In the genomic region with DNA sequence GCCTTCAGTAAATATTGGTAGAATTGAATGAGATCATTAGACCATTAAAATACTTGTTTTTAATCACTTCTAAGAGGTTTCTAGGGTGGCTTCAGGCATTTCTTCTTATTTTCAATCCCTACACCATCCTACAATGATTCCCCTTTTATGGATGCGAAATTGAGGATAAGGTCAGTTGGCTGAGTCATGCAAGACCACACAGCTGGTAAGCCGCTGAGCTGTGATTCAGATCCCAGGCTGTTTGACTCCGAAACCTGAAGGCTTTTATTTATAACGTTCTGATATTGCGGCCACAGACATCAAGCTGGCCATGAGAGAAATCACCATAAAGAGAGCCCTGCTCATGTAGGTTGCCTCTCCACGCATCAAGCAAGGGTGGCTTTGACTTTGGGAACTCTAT, we compare ENCODE assay signal across 19 cellular contexts.
DNase-seq lines count a peak whose midpoint lies in the region; ATAC-seq, FAIRE-seq and TF ChIP-seq lines count a peak whose summit lies in the region.
"Had no signal": no experiment of that assay in that cellular context is flagged by ENCODE, and none has a peak within 500 bp of the region (broad histone marks: within the 10 kb centered on the region; RNA-seq: fewer than 3 reads in every experiment).

No MANE protein-coding gene starts in this region.

- H3K36me3 ChIP-seq in fibroblast of lung (ENCODE audit: control insufficient read depth, insufficient read depth, low read length) (no peaks in the 10 kb centered on the region), A673 (ENCODE audit: insufficient read depth, low read length, poor library complexity, severe bottlenecking) (no peaks in the 10 kb centered on the region)
- H3K36me3 ChIP-seq: heart left ventricle, right lobe of liver had no signal

- H3K27ac ChIP-seq in fibroblast of lung (ENCODE audit: insufficient read depth, low read length): no peak overlapping the region
- no peak overlapping the region for H3K27ac ChIP-seq in A673 (ENCODE audit: low read depth, low read length, poor library complexity, severe bottlenecking)
- H3K27ac ChIP-seq: right lobe of liver had no signal

- TF ChIP-seq CTCF in fibroblast of lung (conservative IDR thresholded peaks at IDR 0.05 in 1 of 2, IDR thresholded peaks at IDR 0.05 in 1 of 2; ENCODE audit: low read depth in 1 of 2, low read length in 2 of 2) (no peak), A673 (conservative IDR thresholded peaks at IDR 0.05; ENCODE audit: low read depth, low read length) (no peak)

- no peaks in the 10 kb centered on the region for H3K79me2 ChIP-seq in fibroblast of lung (ENCODE audit: control insufficient read depth, insufficient read depth, low read length)

- no peaks in the 10 kb centered on the region for H3K9me3 ChIP-seq in fibroblast of lung (ENCODE audit: control insufficient read depth, insufficient read depth, low read depth, low read length)
- no peaks in the 10 kb centered on the region for H3K9me3 ChIP-seq in A673 (ENCODE audit: low read depth, low read length, poor library complexity, severe bottlenecking)
- H3K9me3 ChIP-seq: right lobe of liver had no signal

- DNase-seq in EL (peak; percentile 56), RPMI7951 (ENCODE audit: low read depth) (peak; percentile 90), fibroblast of lung (ENCODE audit: low read depth in 2 of 2) (peak; percentile 90 to 92), skeletal muscle cell (ENCODE audit: low read depth) (peak; percentile 49), GM19239 (ENCODE audit: insufficient read length, low spot score) (no peak), NCI-H345 treated with DMSO at 0.1 percent for 48 hours (lab: John Stamatoyannopoulos, UW; ENCODE audit: unreplicated experiment) (no peak), A673 (ENCODE audit: low spot score) (no peak)
- DNase-seq: activated B cell treated with CpG ODN at 0.5 μM for 24 hours; activated CD8-positive, alpha-beta T cell treated with anti-CD3 and anti-CD28 coated beads, Interleukin-2, amount 10 ng/mL, durations not matched to agents 7 days and 5 days; cerebellar nuclear complex; heart left ventricle; NCI-H2081 treated with DMSO at 0.1 percent for 48 hours; nucleus accumbens; right lobe of liver; stimulated activated CD4-positive, alpha-beta T cell treated with anti-CD3 and anti-CD28 coated beads, Interleukin-2, amount 100 ng/mL, for 48 hours had no signal

- no peak overlapping the region for H3K9ac ChIP-seq in fibroblast of lung (ENCODE audit: insufficient read depth, low read length)

- H2AFZ ChIP-seq in fibroblast of lung (ENCODE audit: low read length): no peak overlapping the region

- intact Hi-C loops in A673 (cut with micrococcal nuclease; ENCODE audit: unreplicated experiment): no loop called here

- no peak for FAIRE-seq in GM19239 (lab: Jason Lieb, UNC)
- FAIRE-seq: D721Med, keratinocyte had no signal

- no TSS peak for BruUV-seq in A673 (replicated peaks; lab: Mats Ljungman, UMichigan)

- H3K27me3 ChIP-seq in fibroblast of lung (ENCODE audit: control insufficient read depth, insufficient read depth, low read length) (no peaks in the 10 kb centered on the region), A673 (replicated peaks; ENCODE audit: insufficient read depth, low read depth, low read length, poor library complexity) (no peaks in the 10 kb centered on the region)
- H3K27me3 ChIP-seq: heart left ventricle, right lobe of liver had no signal

- POLR2A ChIA-PET in A673 (lab: Charles Lee; ENCODE audit: low non-redundant PET): no interaction called here

- CTCF ChIA-PET in A673 (lab: Charles Lee): no interaction called here

- no peak overlapping the region for H3K4me3 ChIP-seq in fibroblast of lung (replicated peaks in 1 of 4; ENCODE audit: control extremely low read depth in 1 of 4, insufficient read depth in 1 of 4, low read depth in 3 of 4, low read length in 4 of 4)
- H3K4me3 ChIP-seq in skeletal muscle cell (ENCODE audit: low read depth, low read length): no peak overlapping the region
- H3K4me3 ChIP-seq in A673 (ENCODE audit: low read depth, low read length, poor library complexity, severe bottlenecking): no peak overlapping the region
- H3K4me3 ChIP-seq: heart left ventricle, right lobe of liver had no signal

- H3K4me2 ChIP-seq in fibroblast of lung (ENCODE audit: extremely low read depth, insufficient read depth, low read length): peak overlapping the region; percentile 40

- H4K20me1 ChIP-seq in fibroblast of lung (ENCODE audit: control insufficient read depth, extremely low read depth, insufficient read depth, low read length): no peaks in the 10 kb centered on the region

- H3K4me1 ChIP-seq in fibroblast of lung (ENCODE audit: control insufficient read depth, extremely low read depth, insufficient read depth, low read length) (peaks cover 4% of the 10 kb centered on the region), A673 (ENCODE audit: insufficient read depth, low read length, poor library complexity, severe bottlenecking) (no peaks in the 10 kb centered on the region)
- H3K4me1 ChIP-seq: right lobe of liver had no signal

- no peak for ATAC-seq in GM19463 (IDR thresholded peaks at IDR 0.05; ENCODE audit: unreplicated experiment)
- ATAC-seq: activated CD8-positive, alpha-beta T cell treated with anti-CD3 and anti-CD28 coated beads, Interleukin-2, amount 10 ng/mL, durations not matched to agents 7 days and 5 days; HCT116; heart left ventricle; right lobe of liver had no signal

Comparison
In these comparisons a context has a peak if more than half of its experiments do, and no peak if none do; other contexts are left out.
1. DNase-seq: peak in EL (single experiment), RPMI7951 (single experiment), fibroblast of lung (2 of 2) and skeletal muscle cell (single experiment); none in GM19239 (single experiment), NCI-H345 treated with DMSO at 0.1 percent for 48 hours (single experiment) and A673 (single experiment).